In genomic region chr16:89191033-89191900, GRCh38 we compare ENCODE assay signal across 14 cellular contexts. TPM values are rescaled to one million over a fixed set of nuclear protein-coding genes. Genes with fewer than 3 reads are reported as not detected.
DNase-seq lines count a peak whose midpoint lies in the region; ATAC-seq, FAIRE-seq and TF ChIP-seq lines count a peak whose summit lies in the region.
"Had no signal": no experiment of that assay in that cellular context is flagged by ENCODE, and none has a peak within 500 bp of the region (broad histone marks: within the 10 kb centered on the region; RNA-seq: fewer than 3 reads in every experiment).

No MANE protein-coding gene starts in this region.

- peaks cover 20% of the 10 kb centered on the region for H3K4me1 ChIP-seq in BLaER1
- H3K4me1 ChIP-seq in ES-I3 (ENCODE audit: insufficient read depth, low read length), result no peaks in the 10 kb centered on the region
- H3K4me1 ChIP-seq in H1 (replicated peaks in 1 of 4; ENCODE audit: control insufficient read depth in 3 of 4, insufficient read depth in 4 of 4, low read length in 3 of 4), result no peaks in the 10 kb centered on the region; a peak in 2 of 7 replicates

- FAIRE-seq in H1 (lab: Jason Lieb, UNC), result no peak

- H3K27ac Mint-ChIP-seq in nephron, result no peak overlapping the region
- H3K27ac Mint-ChIP-seq: activated CD8-positive, alpha-beta T cell treated with anti-CD3 and anti-CD28 coated beads, Interleukin-2, amount 10 ng/mL, durations not matched to agents 7 days and 5 days had no signal

- H3K4me2 ChIP-seq in BLaER1 (peak overlapping the region; percentile 96), H1 (ENCODE audit: insufficient read depth in 1 of 2, low read depth in 2 of 2, low read length in 2 of 2) (peak overlapping the region; percentile 55 to 58; a peak in 3 of 4 replicates)

- no peak for ATAC-seq in HG03521 (IDR thresholded peaks at IDR 0.05; ENCODE audit: unreplicated experiment)

- no peak overlapping the region for H3K23ac ChIP-seq in H1 (ENCODE audit: insufficient read length)

- no peak overlapping the region for H2AK5ac ChIP-seq in H1 (ENCODE audit: low read depth, low read length)

- H2BK12ac ChIP-seq in H1 (ENCODE audit: low read depth, low read length), result peak overlapping the region; percentile 33; the same call in 1 of the 2 replicates

- H4K5ac ChIP-seq in H1 (ENCODE audit: insufficient read length, low read depth, low read length), result no peak overlapping the region

- H3K27me3 ChIP-seq in BLaER1 (no peaks in the 10 kb centered on the region), H1 (replicated peaks in 1 of 4; ENCODE audit: control insufficient read depth in 3 of 4, extremely low read depth in 1 of 4, insufficient read depth in 3 of 4, low read length in 3 of 4) (peaks cover 0 to 9% (median 6%) of the 10 kb centered on the region in 4 experiments; a peak in 6 of 7 replicates)

- no peak overlapping the region; the same call in 1 of the 2 replicates for H2BK20ac ChIP-seq in H1 (ENCODE audit: low read length)

- H3K4me3 ChIP-seq in BLaER1 (0 out of 2 replicates have a peak overlapping the region, but pooled peaks have one; percentile 42), H1 (ENCODE audit: extremely low read depth in 1 of 4, insufficient read depth in 2 of 4, low read depth in 3 of 4, low read length in 4 of 4) (no peak overlapping the region)
- H3K4me3 ChIP-seq: lung had no signal

- DNase-seq in H1 (ENCODE audit: low read depth in 1 of 2, low spot score in 2 of 2) (peak in 1 of 2 experiments; percentile 63), T1000 (lab: John Stamatoyannopoulos, UW) (no peak), middle frontal gyrus (ENCODE audit: extremely low spot score, low spot score) (no peak), HK-2 (ENCODE audit: unreplicated experiment) (no peak)
- DNase-seq: activated CD8-positive, alpha-beta T cell treated with anti-CD3 and anti-CD28 coated beads, Interleukin-2, amount 10 ng/mL, durations not matched to agents 7 days and 5 days; DMS79; effector CD8-positive, alpha-beta T cell; Kasumi-1 had no signal

- CTCF ChIA-PET in H1 (lab: Charles Lee; ENCODE audit: partially characterized antibody), result interaction anchor here (0.5 to 2.2 kb wide), 4 partner anchors 17 to 578 kb away, joined by 3 to 10 read pairs (median 4); no protein-coding TSS in a partner anchor

- peak overlapping the region; percentile 17 to 67 (median 63) for H3K4me3 Mint-ChIP-seq in nephron
- H3K4me3 Mint-ChIP-seq: activated CD8-positive, alpha-beta T cell treated with anti-CD3 and anti-CD28 coated beads, Interleukin-2, amount 10 ng/mL, durations not matched to agents 7 days and 5 days had no signal

- peaks cover 4% of the 10 kb centered on the region for H3K36me3 Mint-ChIP-seq in nephron (ENCODE audit: low read depth)

- H2BK5ac ChIP-seq in H1 (ENCODE audit: low read depth, low read length), result no peak overlapping the region

- H3K9me3 ChIP-seq in BLaER1 (no peaks in the 10 kb centered on the region), ES-I3 (ENCODE audit: control insufficient read depth, insufficient read depth, low read length) (no peaks in the 10 kb centered on the region), H1 (ENCODE audit: insufficient read depth in 2 of 2, low read depth in 1 of 2, low read length in 1 of 2) (no peaks in the 10 kb centered on the region; a peak in 1 of 4 replicates)

- POLR2A ChIA-PET in H1 (lab: Charles Lee; ENCODE audit: partially characterized antibody), result interaction anchor here (0.6 kb wide), 2 partner anchors 141 to 1431 kb away, joined by 3 to 5 read pairs; no protein-coding TSS in a partner anchor

- no peak overlapping the region for H3K56ac ChIP-seq in H1 (replicated peaks; ENCODE audit: insufficient read length, low read depth, low read length)

- H3K18ac ChIP-seq in H1 (ENCODE audit: extremely low read depth, low read length), result no peak overlapping the region

- H3K9ac ChIP-seq in BLaER1 (0 out of 2 replicates have a peak overlapping the region, but pooled peaks have one; percentile 15), ES-I3 (ENCODE audit: low read depth, low read length) (peak overlapping the region; percentile 9; the same call in 1 of the 2 replicates), H1 (replicated peaks in 1 of 4; ENCODE audit: extremely low read depth in 1 of 4, low read depth in 3 of 4, low read length in 3 of 4) (no peak overlapping the region)

- H3K4ac ChIP-seq in H1 (replicated peaks; ENCODE audit: insufficient read length, low read depth, low read length), result no peak overlapping the region

- no peak overlapping the region for H3K14ac ChIP-seq in H1 (ENCODE audit: insufficient read length)

- no peak for TF ChIP-seq CTCF in H1 (IDR thresholded peaks at IDR 0.05; ENCODE audit: control extremely low read depth in 1 of 3, insufficient read depth in 1 of 3, low read depth in 1 of 3, low read length in 3 of 3)
- TF ChIP-seq CTCF in nephron (IDR thresholded peaks at IDR 0.05; ENCODE audit: unreplicated experiment in 3 of 3), result no peak

- peak overlapping the region; percentile 40 for H4K91ac ChIP-seq in H1 (replicated peaks; ENCODE audit: insufficient read length, low read length)

- no peak overlapping the region for H2BK120ac ChIP-seq in H1 (replicated peaks; ENCODE audit: low read depth, low read length)

- H3K79me2 ChIP-seq in H1 (ENCODE audit: control insufficient read depth in 1 of 2, insufficient read depth in 2 of 2, low read length in 2 of 2), result no peaks in the 10 kb centered on the region

- H3K4me1 Mint-ChIP-seq in nephron, result no peaks in the 10 kb centered on the region

- no peak for TF ChIP-seq RAD21 in H1 (IDR thresholded peaks at IDR 0.05 in 1 of 2, conservative IDR thresholded peaks at IDR 0.05 in 1 of 2; ENCODE audit: low read depth in 2 of 2, low read length in 2 of 2)

- no peak for TF ChIP-seq EP300 in H1 (IDR thresholded peaks at IDR 0.05; ENCODE audit: borderline replicate concordance in 1 of 2, low read depth in 2 of 2, low read length in 2 of 2)

- H3K27me3 Mint-ChIP-seq in nephron (ENCODE audit: low read depth), result peaks cover 22% of the 10 kb centered on the region

- peaks cover 6% of the 10 kb centered on the region; the same call in 1 of the 2 replicates for H3K23me2 ChIP-seq in H1 (ENCODE audit: low read depth, low read length)

- H3K27ac ChIP-seq in BLaER1, result no peak overlapping the region
- no peak overlapping the region for H3K27ac ChIP-seq in H1 (ENCODE audit: low read depth, low read length)

- H3K36me3 ChIP-seq in BLaER1, result no peaks in the 10 kb centered on the region
- no peaks in the 10 kb centered on the region for H3K36me3 ChIP-seq in ES-I3 (ENCODE audit: insufficient read depth, low read length)
- H3K36me3 ChIP-seq in H1 (ENCODE audit: control insufficient read depth in 2 of 4, insufficient read depth in 4 of 4, low read length in 3 of 4), result no peaks in the 10 kb centered on the region

- WGBS in H1 (ENCODE audit: extremely low coverage in 1 of 2, insufficient coverage in 1 of 2, insufficient read length in 1 of 2, insufficient replicate concordance in 2 of 2, low coverage in 1 of 2, low lambda C conversion rate in 2 of 2, missing lambda C conversion rate in 1 of 2), 2 experiments, result 89% methylated on average over 27 of the region's 44 CpGs; no CpG with 5 or more reads in 1 of the 2 experiments

- TF ChIP-seq POLR2A in H1 (IDR thresholded peaks at IDR 0.05; ENCODE audit: control extremely low read depth in 1 of 2, low read depth in 2 of 2, low read length in 2 of 2), result no peak

- no peaks in the 10 kb centered on the region for H3K79me1 ChIP-seq in H1 (ENCODE audit: low read depth, low read length)

- H4K8ac ChIP-seq in H1 (ENCODE audit: extremely low read depth, insufficient read depth, low read length), result peak overlapping the region; percentile 35; the same call in 1 of the 2 replicates

- H2AFZ ChIP-seq in H1 (ENCODE audit: low read length), result no peak overlapping the region

- H2BK15ac ChIP-seq in H1 (ENCODE audit: low read length), result 0 out of 2 replicates have a peak overlapping the region, but pooled peaks have one; percentile 14

- peaks cover 12% of the 10 kb centered on the region for H4K20me1 ChIP-seq in BLaER1
- peaks cover 2 to 6% of the 10 kb centered on the region in 2 experiments for H4K20me1 ChIP-seq in H1 (replicated peaks in 1 of 2; ENCODE audit: control insufficient read depth in 1 of 2, insufficient read depth in 2 of 2, low read length in 2 of 2)

- H3K9me3 Mint-ChIP-seq in nephron, result no peaks in the 10 kb centered on the region

TF ChIP-seq in H1, 55 proteins besides CTCF, POLR2A, EP300 and RAD21:
- TF ChIP-seq BACH1 (IDR thresholded peaks at IDR 0.05; ENCODE audit: low read length) (no peak), TCF12 (IDR thresholded peaks at IDR 0.05; ENCODE audit: low read depth, low read length) (no peak), SP1 (IDR thresholded peaks at IDR 0.05; ENCODE audit: low read depth, low read length) (no peak)

RNA-seq across cellular contexts. Expression of gene SLC22A31, which starts 9.1 kb away (rescaled TPM):
- 10.6 and 11.1 TPM in 2 replicates for total RNA-seq in H1 (2021; fragmentation: NEBNext Ultra II Directional; extraction: Animal tissue kit (Norgen Biotek cat#: 25700))
- 7.7 and 7.9 TPM in 2 replicates for polyA plus RNA-seq in H1 (2011; rRNA removed)
- polyA plus RNA-seq in H1 (2011; cell fraction: cytosol; rRNA removed), result 6.7 TPM
- 50.6 TPM for polyA plus RNA-seq in H1 (2011; cell fraction: nucleus; rRNA removed)
- 5.9 to 13.0 TPM (median 10.2 TPM) in 4 replicates for polyA plus RNA-seq in H1 (2012, experiment 1 of 2)
- 5.9 TPM for polyA plus RNA-seq in H1 (2012, experiment 2 of 2)
- 7.2 TPM for polyA plus RNA-seq in H1 (2013, experiment 1 of 2)
- 7.0 TPM for polyA plus RNA-seq in H1 (2013, experiment 2 of 2)
- 1.2 and 2.6 TPM in 2 replicates for polyA minus RNA-seq in H1 (2011; rRNA and poly(A)+ RNA removed)
- 3.0 TPM for polyA minus RNA-seq in H1 (2011; cell fraction: cytosol; rRNA and poly(A)+ RNA removed)
- 10.6 TPM for polyA minus RNA-seq in H1 (2011; cell fraction: nucleus; rRNA and poly(A)+ RNA removed)
- total RNA-seq: activated CD8-positive, alpha-beta T cell treated with anti-CD3 and anti-CD28 coated beads, Interleukin-2, amount 10 ng/mL, durations not matched to agents 7 days and 5 days; renal cortical epithelial cell had no signal

RNA-seq across cellular contexts. Expression of gene CDH15, which starts 19.7 kb away (rescaled TPM):
- 0.65 and 0.82 TPM in 2 replicates for total RNA-seq in H1 (2021; fragmentation: NEBNext Ultra II Directional; extraction: Animal tissue kit (Norgen Biotek cat#: 25700))
- polyA plus RNA-seq in H1 (2011; rRNA removed), result 0.50 and 0.60 TPM in 2 replicates
- polyA plus RNA-seq in H1 (2011; cell fraction: cytosol; rRNA removed), result 0.59 TPM
- polyA plus RNA-seq in H1 (2011; cell fraction: nucleus; rRNA removed), result 1.0 TPM
- 0.33 to 0.53 TPM (median 0.35 TPM) in 4 replicates for polyA plus RNA-seq in H1 (2012, experiment 1 of 2)
- polyA plus RNA-seq in H1 (2012, experiment 2 of 2), result 0.35 TPM
- polyA plus RNA-seq in H1 (2013, experiment 1 of 2), result 0.65 TPM
- 0.57 TPM for polyA plus RNA-seq in H1 (2013, experiment 2 of 2)
- polyA minus RNA-seq in H1 (2011; rRNA and poly(A)+ RNA removed), result 0.07 TPM in 1 of 2 replicates, not detected in the other
- polyA minus RNA-seq in H1 (2011; cell fraction: cytosol; rRNA and poly(A)+ RNA removed), result 0.73 TPM
- 0.60 TPM for polyA minus RNA-seq in H1 (2011; cell fraction: nucleus; rRNA and poly(A)+ RNA removed)
- total RNA-seq: activated CD8-positive, alpha-beta T cell treated with anti-CD3 and anti-CD28 coated beads, Interleukin-2, amount 10 ng/mL, durations not matched to agents 7 days and 5 days; renal cortical epithelial cell had no signal

RNA-seq across cellular contexts. Expression of gene ZNF778, which starts 26.2 kb away (rescaled TPM):
- 19.8 and 21.9 TPM in 2 replicates for total RNA-seq in H1 (2021; fragmentation: NEBNext Ultra II Directional; extraction: Animal tissue kit (Norgen Biotek cat#: 25700))
- 8.6 and 9.5 TPM in 2 replicates for polyA plus RNA-seq in H1 (2011; rRNA removed)
- polyA plus RNA-seq in H1 (2011; cell fraction: cytosol; rRNA removed), result 8.3 TPM
- polyA plus RNA-seq in H1 (2011; cell fraction: nucleus; rRNA removed), result 11.0 TPM
- 8.9 to 11.6 TPM (median 10.6 TPM) in 4 replicates for polyA plus RNA-seq in H1 (2012, experiment 1 of 2)
- polyA plus RNA-seq in H1 (2012, experiment 2 of 2), result 0.62 TPM
- 11.3 TPM for polyA plus RNA-seq in H1 (2013, experiment 1 of 2)
- 10.3 TPM for polyA plus RNA-seq in H1 (2013, experiment 2 of 2)
- 30.1 and 31.7 TPM in 2 replicates for polyA minus RNA-seq in H1 (2011; rRNA and poly(A)+ RNA removed)
- polyA minus RNA-seq in H1 (2011; cell fraction: cytosol; rRNA and poly(A)+ RNA removed), result 26.0 TPM
- polyA minus RNA-seq in H1 (2011; cell fraction: nucleus; rRNA and poly(A)+ RNA removed), result 19.5 TPM

Comparison
In these comparisons a context has a peak if more than half of its experiments do, and no peak if none do; other contexts are left out.
1. H3K9ac ChIP-seq: peak in BLaER1 (single experiment) and ES-I3 (single experiment); none in H1 (0 of 4).